1 cellular context compared by ENCODE assay signal in the genomic region with DNA sequence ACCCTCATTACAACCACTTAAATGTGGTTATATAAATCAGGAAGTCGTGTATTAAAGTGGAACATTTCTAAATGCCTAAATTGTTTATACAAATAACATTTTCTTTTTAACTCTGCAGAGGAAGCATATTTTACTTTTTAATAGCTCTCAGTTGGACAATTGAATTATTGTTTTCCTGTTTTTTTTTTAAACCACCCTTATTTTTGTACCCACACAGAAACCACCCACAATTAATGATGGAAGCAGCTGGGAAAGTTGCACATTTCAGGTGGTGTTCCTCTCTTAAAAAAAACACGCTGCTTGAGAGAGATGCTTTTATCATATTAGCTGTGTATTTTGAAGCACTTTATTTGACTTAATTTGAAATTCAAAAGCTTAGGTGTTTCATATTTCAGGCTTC.
TF ChIP-seq lines count a peak whose summit lies in the region.

No MANE protein-coding gene starts in this region.

TF ChIP-seq in GM23338, 12 proteins besides CTCF, POLR2A, EP300 and RAD21 (continued from another document):
- TF ChIP-seq ZNF114 (CRISPR knock-in tag; IDR thresholded peaks at IDR 0.05) (no peak), CREB1 (CRISPR knock-in tag; IDR thresholded peaks at IDR 0.05; ENCODE audit: low read depth) (no peak), STAT1 (IDR thresholded peaks at IDR 0.05; ENCODE audit: unreplicated experiment) (no peak), EZH2phosphoT487 (IDR thresholded peaks at IDR 0.05; ENCODE audit: unreplicated experiment) (no peak)
- TF ChIP-seq, protein P1, sequence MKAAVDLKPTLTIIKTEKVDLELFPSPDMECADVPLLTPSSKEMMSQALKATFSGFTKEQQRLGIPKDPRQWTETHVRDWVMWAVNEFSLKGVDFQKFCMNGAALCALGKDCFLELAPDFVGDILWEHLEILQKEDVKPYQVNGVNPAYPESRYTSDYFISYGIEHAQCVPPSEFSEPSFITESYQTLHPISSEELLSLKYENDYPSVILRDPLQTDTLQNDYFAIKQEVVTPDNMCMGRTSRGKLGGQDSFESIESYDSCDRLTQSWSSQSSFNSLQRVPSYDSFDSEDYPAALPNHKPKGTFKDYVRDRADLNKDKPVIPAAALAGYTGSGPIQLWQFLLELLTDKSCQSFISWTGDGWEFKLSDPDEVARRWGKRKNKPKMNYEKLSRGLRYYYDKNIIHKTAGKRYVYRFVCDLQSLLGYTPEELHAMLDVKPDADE (IDR thresholded peaks at IDR 0.05) = no peak
TF ChIP-seq in GM23338: peak in this region for 0.
